ENCODE assay signal across 23 cellular contexts in genomic region chr13:113813749-113814434, GRCh38. TPM values are rescaled to one million over a fixed set of nuclear protein-coding genes. Genes with fewer than 3 reads are reported as not detected.
DNase-seq lines count a peak whose midpoint lies in the region; ATAC-seq and TF ChIP-seq lines count a peak whose summit lies in the region.
"Had no signal": no experiment of that assay in that cellular context is flagged by ENCODE, and none has a peak within 500 bp of the region (broad histone marks: within the 10 kb centered on the region; RNA-seq: fewer than 3 reads in every experiment).

No MANE protein-coding gene starts in this region.

- H3K4me1 Mint-ChIP-seq in activated T-cell treated with anti-CD3 and anti-CD28 coated beads, Interleukin-2, amount 50 U/mL, for 24 hours (ENCODE audit: low read depth) = peaks cover 21% of the 10 kb centered on the region
- H3K4me1 Mint-ChIP-seq in activated T-cell treated with anti-CD3 and anti-CD28 coated beads, Interleukin-2, amount 50 U/mL, for 4 hours (ENCODE audit: low read depth) = peaks cover 18% of the 10 kb centered on the region

- no peak overlapping the region for H3K4me3 ChIP-seq in liver (ENCODE audit: low read depth in 1 of 3, low read length in 3 of 3)
- peak overlapping the region; percentile 17 for H3K4me3 ChIP-seq in thoracic aorta
- H3K4me3 ChIP-seq: gastrocnemius medialis, neural progenitor cell, tibial nerve had no signal

- TF ChIP-seq RAD21 in liver (IDR thresholded peaks at IDR 0.05) = no peak

- H3K27ac Mint-ChIP-seq in activated T-cell treated with anti-CD3 and anti-CD28 coated beads, Interleukin-2, amount 50 U/mL, for 24 hours = no peak overlapping the region
- H3K27ac Mint-ChIP-seq: activated naive CD8-positive, alpha-beta T cell treated with anti-CD3 and anti-CD28 coated beads, Interleukin-2, amount 10 ng/mL, durations not matched to agents 7 days and 5 days; neural progenitor cell had no signal

- peaks cover 0 to 4% (median 2%) of the 10 kb centered on the region in 4 donors for H3K4me1 ChIP-seq in liver (ENCODE audit: control insufficient read depth in 4 of 4, insufficient read depth in 4 of 4, low read length in 3 of 4)
- H3K4me1 ChIP-seq in thoracic aorta (ENCODE audit: control insufficient read depth in 1 of 2, low read depth in 2 of 2) = peaks cover 29 to 39% of the 10 kb centered on the region in 2 donors
- H3K4me1 ChIP-seq: neural progenitor cell had no signal

- H3K9ac ChIP-seq in liver (ENCODE audit: low read depth in 1 of 2, low read length in 2 of 2) = no peak overlapping the region
- H3K9ac ChIP-seq: neural progenitor cell had no signal

- no peak for ATAC-seq in activated T-cell treated with anti-CD3 and anti-CD28 coated beads, Interleukin-2, amount 50 U/mL, for 4 hours
- ATAC-seq in thoracic aorta (ENCODE audit: insufficient number of reproducible peaks, low FRiP score, low read depth) = no peak
- ATAC-seq: gastrocnemius medialis, sciatic nerve had no signal

- no peaks in the 10 kb centered on the region for H3K27me3 ChIP-seq in liver (ENCODE audit: control insufficient read depth in 4 of 4, insufficient read depth in 4 of 4, low read length in 3 of 4)
- no peaks in the 10 kb centered on the region for H3K27me3 ChIP-seq in thoracic aorta (replicated peaks; ENCODE audit: insufficient read depth)
- H3K27me3 ChIP-seq: gastrocnemius medialis, neural progenitor cell, tibial nerve had no signal

- no peak for TF ChIP-seq POLR2A in erythroblast (IDR thresholded peaks at IDR 0.05; ENCODE audit: low read length)

- peak overlapping the region; percentile 20 for H3K4me3 Mint-ChIP-seq in activated T-cell treated with anti-CD3 and anti-CD28 coated beads, Interleukin-2, amount 50 U/mL, for 24 hours
- no peak overlapping the region for H3K4me3 Mint-ChIP-seq in activated T-cell treated with anti-CD3 and anti-CD28 coated beads, Interleukin-2, amount 50 U/mL, for 4 hours
- H3K4me3 Mint-ChIP-seq: activated naive CD8-positive, alpha-beta T cell treated with anti-CD3 and anti-CD28 coated beads, Interleukin-2, amount 10 ng/mL, durations not matched to agents 7 days and 5 days; neural progenitor cell had no signal

- H3K27ac ChIP-seq in liver (ENCODE audit: low read depth in 1 of 2, low read length in 2 of 2) (no peak overlapping the region), thoracic aorta (peak overlapping the region; percentile 47 to 63)
- H3K27ac ChIP-seq: 22Rv1, gastrocnemius medialis, neural progenitor cell had no signal

- H3K9me3 ChIP-seq in liver (ENCODE audit: control insufficient read depth in 4 of 4, low read length in 3 of 4) (peaks cover 0 to 2% (median 0%) of the 10 kb centered on the region in 4 donors), thoracic aorta (no peaks in the 10 kb centered on the region)
- H3K9me3 ChIP-seq: gastrocnemius medialis had no signal

- DNase-seq in activated T-cell treated with anti-CD3 and anti-CD28 coated beads, Interleukin-2, amount 50 U/mL, for 24 hours = no peak
- no peak for DNase-seq in activated T-cell treated with anti-CD3 and anti-CD28 coated beads, Interleukin-2, amount 50 U/mL, for 4 hours
- DNase-seq in amniotic epithelial cell (ENCODE audit: low read depth) = peak; percentile 93
- DNase-seq in thoracic aorta (ENCODE audit: low spot score) = no peak
- no peak for DNase-seq in occipital lobe (lab: John Stamatoyannopoulos, UW)
- no peak for DNase-seq in erythroblast (lab: John Stamatoyannopoulos, UW)
- no peak for DNase-seq in CD1c-positive myeloid dendritic cell (ENCODE audit: extremely low spot score)
- DNase-seq: activated CD4-positive, alpha-beta T cell treated with anti-CD3 and anti-CD28 coated beads, Interleukin-2, amount 50 U/mL, for 4 hours; activated naive CD8-positive, alpha-beta T cell treated with anti-CD3 and anti-CD28 coated beads, Interleukin-2, amount 10 ng/mL, durations not matched to agents 7 days and 5 days; activated T-cell treated with anti-CD3 and anti-CD28 coated beads, Interleukin-2, amount 50 U/mL, for 1 hour; C1 segment of cervical spinal cord; cerebellar nuclear complex; gastrocnemius medialis; midbrain; NCI-H2081 treated with DMSO at 0.1 percent for 48 hours; NCI-H69; stimulated activated CD4-positive, alpha-beta T cell treated with anti-CD3 and anti-CD28 coated beads, Interleukin-4, amount 100 ng/mL, for 4 hours had no signal

- H3K36me3 ChIP-seq in liver (ENCODE audit: control insufficient read depth in 4 of 4, insufficient read depth in 3 of 4, low read depth in 1 of 4, low read length in 3 of 4) = no peaks in the 10 kb centered on the region
- no peaks in the 10 kb centered on the region for H3K36me3 ChIP-seq in thoracic aorta
- H3K36me3 ChIP-seq: gastrocnemius medialis, neural progenitor cell, tibial nerve had no signal

- TF ChIP-seq CTCF in liver (IDR thresholded peaks at IDR 0.05; ENCODE audit: low read depth, low read length, missing input control) (no peak), thoracic aorta (IDR thresholded peaks at IDR 0.05) (no peak)

- H3K9me3 Mint-ChIP-seq in activated T-cell treated with anti-CD3 and anti-CD28 coated beads, Interleukin-2, amount 50 U/mL, for 24 hours = no peaks in the 10 kb centered on the region
- H3K9me3 Mint-ChIP-seq in activated T-cell treated with anti-CD3 and anti-CD28 coated beads, Interleukin-2, amount 50 U/mL, for 4 hours = peaks cover 3% of the 10 kb centered on the region
- H3K9me3 Mint-ChIP-seq: activated naive CD8-positive, alpha-beta T cell treated with anti-CD3 and anti-CD28 coated beads, Interleukin-2, amount 10 ng/mL, durations not matched to agents 7 days and 5 days had no signal

- H3K36me3 Mint-ChIP-seq in activated T-cell treated with anti-CD3 and anti-CD28 coated beads, Interleukin-2, amount 50 U/mL, for 24 hours (ENCODE audit: low read depth) = peaks cover 19% of the 10 kb centered on the region
- no peaks in the 10 kb centered on the region for H3K36me3 Mint-ChIP-seq in activated T-cell treated with anti-CD3 and anti-CD28 coated beads, Interleukin-2, amount 50 U/mL, for 4 hours (ENCODE audit: insufficient read depth)
- H3K36me3 Mint-ChIP-seq: neural progenitor cell had no signal

- no peaks in the 10 kb centered on the region for H3K27me3 Mint-ChIP-seq in activated T-cell treated with anti-CD3 and anti-CD28 coated beads, Interleukin-2, amount 50 U/mL, for 24 hours
- peaks cover 3% of the 10 kb centered on the region for H3K27me3 Mint-ChIP-seq in activated T-cell treated with anti-CD3 and anti-CD28 coated beads, Interleukin-2, amount 50 U/mL, for 4 hours (ENCODE audit: low read depth)
- H3K27me3 Mint-ChIP-seq: activated naive CD8-positive, alpha-beta T cell treated with anti-CD3 and anti-CD28 coated beads, Interleukin-2, amount 10 ng/mL, durations not matched to agents 7 days and 5 days had no signal

- WGBS in liver = 62% methylated on average over 28 of the region's 28 CpGs

TF ChIP-seq in liver, 16 proteins besides CTCF, POLR2A, EP300 and RAD21:
- no peak for TF ChIP-seq MAX (IDR thresholded peaks at IDR 0.05)
- peak; percentile 94 for TF ChIP-seq NR2F2 (IDR thresholded peaks at IDR 0.05)

RNA-seq across cellular contexts. Expression of gene GAS6, which starts 50.0 kb away (rescaled TPM):
- under 1 TPM; 0.61 to 0.84 (median 0.71) TPM for total RNA-seq in activated T-cell treated with anti-CD3 and anti-CD28 coated beads, Interleukin-2, amount 50 U/mL, for 4 hours
- total RNA-seq in liver (10 to 100 TPM in 1 of 2 donors, 1 to 10 TPM in 1; 3.2 to 15.1 TPM), thoracic aorta (1,000 to 10,000 TPM in 1 of 2 donors, 100 to 1,000 TPM in 1; 854 to 1,319 TPM), occipital lobe (21.8 TPM)
- 10 to 100 TPM in 1 of 2 donors, 1 to 10 TPM in 1; 2.5 to 30.2 TPM for polyA plus RNA-seq in liver
- total RNA-seq: OCI-LY7 had no signal

RNA-seq across cellular contexts. Expression of gene TMEM255B, which starts 54.9 kb away (rescaled TPM):
- total RNA-seq in activated T-cell treated with anti-CD3 and anti-CD28 coated beads, Interleukin-2, amount 50 U/mL, for 4 hours = 1 to 10 TPM; 1.1 to 1.4 (median 1.3) TPM
- 1 to 10 TPM in 1 of 2 donors, under 1 TPM in 1; 0.37 to 3.3 TPM for total RNA-seq in liver
- polyA plus RNA-seq in liver = 1 to 10 TPM; 3.7 to 8.6 TPM
- total RNA-seq in thoracic aorta = 10 to 100 TPM; 11.2 to 14.9 TPM
- under 0.01 TPM for total RNA-seq in occipital lobe

Comparison
In these comparisons a context has a peak if more than half of its experiments do, and no peak if none do; other contexts are left out.
1. H3K27ac ChIP-seq: peak in thoracic aorta (2 of 2); none in liver (0 of 2).
2. RNA of gene GAS6, which starts 50.0 kb away (total RNA-seq): 854 to 1,319 TPM in thoracic aorta; 21.8 TPM in occipital lobe (single experiment), 3.2 to 15.1 TPM in liver and 0.61 to 0.84 TPM in activated T-cell treated with anti-CD3 and anti-CD28 coated beads, Interleukin-2, amount 50 U/mL, for 4 hours; every median in the first group is over 10 times any median in the second.